Comparison of ENCODE assay signal across 8 cellular contexts in the genomic region with DNA sequence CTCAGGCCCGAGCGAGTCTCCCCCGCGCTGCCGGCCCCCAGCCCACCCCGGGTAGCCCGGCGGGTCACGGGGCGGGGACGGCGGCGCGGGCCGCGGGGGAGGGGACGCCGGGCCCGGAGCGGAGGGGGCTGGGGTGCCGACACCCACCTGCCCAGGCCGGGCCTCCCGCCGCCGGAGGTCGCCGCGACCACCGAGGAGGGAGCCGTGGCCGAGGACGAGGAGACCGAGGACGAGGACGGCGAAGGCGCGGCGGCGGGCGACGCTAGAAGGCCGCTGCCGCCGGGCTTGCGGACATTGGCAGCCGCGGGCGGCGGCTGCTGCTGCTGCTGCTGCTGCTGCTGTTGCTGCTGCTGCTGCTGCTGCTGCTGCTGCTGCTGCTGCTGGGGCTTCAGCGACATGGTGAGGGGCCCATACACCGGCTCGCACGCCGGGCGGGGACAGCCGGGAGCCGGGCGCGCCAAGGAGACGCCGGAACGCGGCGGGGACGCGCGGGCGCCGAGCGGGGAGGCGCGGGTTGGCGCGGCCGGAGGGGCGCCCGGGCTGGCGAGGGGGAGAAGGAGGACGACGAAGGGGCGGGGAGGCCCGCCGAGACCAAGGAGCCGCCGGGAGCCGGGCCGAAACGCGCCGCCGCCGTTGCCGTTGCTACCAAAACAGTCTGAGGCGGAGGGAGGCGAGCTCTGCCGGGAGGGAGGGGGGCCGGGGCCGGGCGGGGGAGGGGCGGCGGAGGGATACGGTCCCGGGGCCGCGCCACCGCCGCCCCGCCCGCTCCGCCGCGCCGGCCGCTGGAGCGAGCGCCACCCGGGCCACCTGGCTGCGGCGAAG. TPM values are rescaled to one million over a fixed set of nuclear protein-coding genes. Genes with fewer than 3 reads are reported as not detected.
DNase-seq lines count a peak whose midpoint lies in the region; ATAC-seq and TF ChIP-seq lines count a peak whose summit lies in the region.

A gene with protein sequence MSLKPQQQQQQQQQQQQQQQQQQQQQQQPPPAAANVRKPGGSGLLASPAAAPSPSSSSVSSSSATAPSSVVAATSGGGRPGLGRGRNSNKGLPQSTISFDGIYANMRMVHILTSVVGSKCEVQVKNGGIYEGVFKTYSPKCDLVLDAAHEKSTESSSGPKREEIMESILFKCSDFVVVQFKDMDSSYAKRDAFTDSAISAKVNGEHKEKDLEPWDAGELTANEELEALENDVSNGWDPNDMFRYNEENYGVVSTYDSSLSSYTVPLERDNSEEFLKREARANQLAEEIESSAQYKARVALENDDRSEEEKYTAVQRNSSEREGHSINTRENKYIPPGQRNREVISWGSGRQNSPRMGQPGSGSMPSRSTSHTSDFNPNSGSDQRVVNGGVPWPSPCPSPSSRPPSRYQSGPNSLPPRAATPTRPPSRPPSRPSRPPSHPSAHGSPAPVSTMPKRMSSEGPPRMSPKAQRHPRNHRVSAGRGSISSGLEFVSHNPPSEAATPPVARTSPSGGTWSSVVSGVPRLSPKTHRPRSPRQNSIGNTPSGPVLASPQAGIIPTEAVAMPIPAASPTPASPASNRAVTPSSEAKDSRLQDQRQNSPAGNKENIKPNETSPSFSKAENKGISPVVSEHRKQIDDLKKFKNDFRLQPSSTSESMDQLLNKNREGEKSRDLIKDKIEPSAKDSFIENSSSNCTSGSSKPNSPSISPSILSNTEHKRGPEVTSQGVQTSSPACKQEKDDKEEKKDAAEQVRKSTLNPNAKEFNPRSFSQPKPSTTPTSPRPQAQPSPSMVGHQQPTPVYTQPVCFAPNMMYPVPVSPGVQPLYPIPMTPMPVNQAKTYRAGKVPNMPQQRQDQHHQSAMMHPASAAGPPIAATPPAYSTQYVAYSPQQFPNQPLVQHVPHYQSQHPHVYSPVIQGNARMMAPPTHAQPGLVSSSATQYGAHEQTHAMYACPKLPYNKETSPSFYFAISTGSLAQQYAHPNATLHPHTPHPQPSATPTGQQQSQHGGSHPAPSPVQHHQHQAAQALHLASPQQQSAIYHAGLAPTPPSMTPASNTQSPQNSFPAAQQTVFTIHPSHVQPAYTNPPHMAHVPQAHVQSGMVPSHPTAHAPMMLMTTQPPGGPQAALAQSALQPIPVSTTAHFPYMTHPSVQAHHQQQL (minus strand): TSS at position 679 of the 822 bp plus-strand sequence. CDS start 281 bp downstream, at position 398.

- intact Hi-C loops in activated T-helper 1 cell treated with anti-CD3 and anti-CD28 coated beads, Interleukin-12 subunit alpha, Interleukin-12 subunit beta, Interleukin-2, Interleukin-4 antibody, amounts not matched to agents 30 ng/mL and 10 ng/mL and 1 ng/mL, durations not matched to agents 14 hours and 24 hours and 36 hours (cut with micrococcal nuclease): loop anchor here (1.0 to 5.0 kb wide), 7 partner anchors 53 to 528 kb away; partner anchors contain the start of genes ERP29, MAPKAPK5, SH2B3 and TMEM116

- no peaks in the 10 kb centered on the region for H3K9me3 Mint-ChIP-seq in activated T-helper 1 cell treated with anti-CD3 and anti-CD28 coated beads, Interleukin-12 subunit alpha, Interleukin-12 subunit beta, Interleukin-2, Interleukin-4 antibody, amounts not matched to agents 30 ng/mL and 10 ng/mL and 1 ng/mL, durations not matched to agents 14 hours and 24 hours and 36 hours
- no peaks in the 10 kb centered on the region for H3K9me3 Mint-ChIP-seq in nephron

- H3K27me3 Mint-ChIP-seq in activated T-helper 1 cell treated with anti-CD3 and anti-CD28 coated beads, Interleukin-12 subunit alpha, Interleukin-12 subunit beta, Interleukin-2, Interleukin-4 antibody, amounts not matched to agents 30 ng/mL and 10 ng/mL and 1 ng/mL, durations not matched to agents 14 hours and 24 hours and 36 hours (ENCODE audit: insufficient read depth): no peaks in the 10 kb centered on the region
- no peaks in the 10 kb centered on the region for H3K27me3 Mint-ChIP-seq in nephron (ENCODE audit: low read depth)

- peaks cover 37% of the 10 kb centered on the region for H3K4me1 Mint-ChIP-seq in activated T-helper 1 cell treated with anti-CD3 and anti-CD28 coated beads, Interleukin-12 subunit alpha, Interleukin-12 subunit beta, Interleukin-2, Interleukin-4 antibody, amounts not matched to agents 30 ng/mL and 10 ng/mL and 1 ng/mL, durations not matched to agents 14 hours and 24 hours and 36 hours (ENCODE audit: low read depth)
- H3K4me1 Mint-ChIP-seq in nephron: peaks cover 34% of the 10 kb centered on the region

- peaks cover 4% of the 10 kb centered on the region for H3K36me3 Mint-ChIP-seq in activated T-helper 1 cell treated with anti-CD3 and anti-CD28 coated beads, Interleukin-12 subunit alpha, Interleukin-12 subunit beta, Interleukin-2, Interleukin-4 antibody, amounts not matched to agents 30 ng/mL and 10 ng/mL and 1 ng/mL, durations not matched to agents 14 hours and 24 hours and 36 hours (ENCODE audit: low read depth)
- no peaks in the 10 kb centered on the region for H3K36me3 Mint-ChIP-seq in nephron (ENCODE audit: low read depth)

- peak within 1 kb of the TSS; percentile 89 for H3K4me3 ChIP-seq in AG10803 (ENCODE audit: low read length)

- ATAC-seq in GM19035 (IDR thresholded peaks at IDR 0.05; ENCODE audit: unreplicated experiment) (peak; percentile 56), HG03342 (IDR thresholded peaks at IDR 0.05; ENCODE audit: unreplicated experiment) (peak; percentile 36)

- H3K4me3 Mint-ChIP-seq in activated T-helper 1 cell treated with anti-CD3 and anti-CD28 coated beads, Interleukin-12 subunit alpha, Interleukin-12 subunit beta, Interleukin-2, Interleukin-4 antibody, amounts not matched to agents 30 ng/mL and 10 ng/mL and 1 ng/mL, durations not matched to agents 14 hours and 24 hours and 36 hours: peak within 1 kb of the TSS; percentile 95
- H3K4me3 Mint-ChIP-seq in nephron: peak within 1 kb of the TSS; percentile 96 to 99 (median 98)

- TF ChIP-seq CTCF in AG10803 (conservative IDR thresholded peaks at IDR 0.05; ENCODE audit: low read length): no peak
- TF ChIP-seq CTCF in nephron (IDR thresholded peaks at IDR 0.05; ENCODE audit: unreplicated experiment in 3 of 3): no peak

- peak; percentile 74 for DNase-seq in AG10803 (ENCODE audit: low read depth)
- peak; percentile 44 for DNase-seq in NOMO-1 treated with DMSO at 0.1 percent for 48 hours (lab: John Stamatoyannopoulos, UW; ENCODE audit: unreplicated experiment)
- no peak for DNase-seq in activated T-helper 1 cell treated with anti-CD3 and anti-CD28 coated beads, Interleukin-12 subunit alpha, Interleukin-12 subunit beta, Interleukin-2, Interleukin-4 antibody, amounts not matched to agents 30 ng/mL and 10 ng/mL and 1 ng/mL, durations not matched to agents 14 hours and 24 hours and 36 hours (ENCODE audit: low spot score)
- peak; percentile 45 for DNase-seq in fibroblast of peridontal ligament (ENCODE audit: extremely low read depth)
- peak; percentile 48 for DNase-seq in stromal cell of bone marrow (ENCODE audit: low read depth)

- H3K27ac Mint-ChIP-seq in activated T-helper 1 cell treated with anti-CD3 and anti-CD28 coated beads, Interleukin-12 subunit alpha, Interleukin-12 subunit beta, Interleukin-2, Interleukin-4 antibody, amounts not matched to agents 30 ng/mL and 10 ng/mL and 1 ng/mL, durations not matched to agents 14 hours and 24 hours and 36 hours: peak within 1 kb of the TSS; percentile 82
- H3K27ac Mint-ChIP-seq in nephron: peak within 1 kb of the TSS; percentile 97 to 99 (median 97)

RNA-seq across cellular contexts. Expression of the gene that starts here (rescaled TPM):
- 54.4 and 56.5 TPM in 2 replicates for total RNA-seq in activated T-helper 1 cell treated with anti-CD3 and anti-CD28 coated beads, Interleukin-12 subunit alpha, Interleukin-12 subunit beta, Interleukin-2, Interleukin-4 antibody, amounts not matched to agents 30 ng/mL and 10 ng/mL and 1 ng/mL, durations not matched to agents 14 hours and 24 hours and 36 hours
